ENCODE assay signal across 12 cellular contexts in the genomic region with DNA sequence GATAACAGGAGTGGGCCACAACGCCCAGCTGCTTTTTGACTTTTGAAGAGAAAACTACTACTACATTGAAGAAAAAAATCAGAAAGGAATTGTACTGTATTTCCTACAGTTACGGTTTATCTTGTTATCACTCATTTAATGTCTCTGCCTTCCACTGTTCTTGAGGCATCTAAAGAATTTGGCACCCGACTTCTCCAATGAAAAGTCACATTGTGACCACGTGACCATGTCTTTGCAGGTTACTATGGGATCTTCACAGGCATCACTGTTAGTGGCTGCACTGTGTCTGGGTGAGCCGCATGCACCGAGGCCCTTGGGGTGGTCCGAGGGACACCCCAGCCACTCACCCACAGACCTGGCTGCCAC. TPM values are rescaled to one million over a fixed set of nuclear protein-coding genes. Genes with fewer than 3 reads are reported as not detected.
DNase-seq lines count a peak whose midpoint lies in the region; ATAC-seq and TF ChIP-seq lines count a peak whose summit lies in the region.
"Had no signal": no experiment of that assay in that cellular context is flagged by ENCODE, and none has a peak within 500 bp of the region (broad histone marks: within the 10 kb centered on the region; RNA-seq: fewer than 3 reads in every experiment).

No MANE protein-coding gene starts in this region.

- POLR2A ChIA-PET in WTC11 (lab: Charles Lee), result interaction anchor here (0.5 kb wide), 1 partner anchor 150 kb away, joined by 3 read pairs; no protein-coding TSS in a partner anchor

- 0 out of 2 replicates have a peak, but pooled peaks have one; percentile 31 for TF ChIP-seq CTCF in WTC11 (IDR thresholded peaks at IDR 0.05)

- H3K4me1 Mint-ChIP-seq in WTC11, result peaks cover 58% of the 10 kb centered on the region

- H3K36me3 Mint-ChIP-seq in WTC11, result peaks cover 41% of the 10 kb centered on the region

- ATAC-seq in WTC11 (peak; percentile 54), GM18861 (IDR thresholded peaks at IDR 0.05; ENCODE audit: unreplicated experiment) (no peak)
- ATAC-seq: pancreas had no signal

- CTCF ChIA-PET in WTC11 (lab: Charles Lee), result interaction anchor here (0.7 to 3.3 kb wide), 15 partner anchors 9 to 304 kb away, joined by 3 to 24 read pairs (median 5); a partner anchor contains a TSS

- peak overlapping the region; percentile 82 for H3K27ac Mint-ChIP-seq in WTC11

- no peaks in the 10 kb centered on the region for H3K27me3 Mint-ChIP-seq in WTC11 (ENCODE audit: low read depth)

- DNase-seq in A172 (ENCODE audit: low spot score) (peak; percentile 57), GM03348 (ENCODE audit: low spot score) (peak; percentile 66), WTC11 (ENCODE audit: low spot score) (no peak), kidney tubule cell (ENCODE audit: low spot score) (peak; percentile 16), SKM-1 (lab: John Stamatoyannopoulos, UW; ENCODE audit: unreplicated experiment) (no peak), AG20443 (ENCODE audit: low spot score) (no peak), DMS53 (lab: John Stamatoyannopoulos, UW) (no peak)
- DNase-seq: MV-4-11 had no signal

- no peak overlapping the region for H3K4me3 Mint-ChIP-seq in WTC11

- H3K9me3 Mint-ChIP-seq in WTC11, result peaks cover 12% of the 10 kb centered on the region

TF ChIP-seq in WTC11, 78 proteins besides CTCF, POLR2A, EP300 and RAD21:
- TF ChIP-seq, protein P1, sequence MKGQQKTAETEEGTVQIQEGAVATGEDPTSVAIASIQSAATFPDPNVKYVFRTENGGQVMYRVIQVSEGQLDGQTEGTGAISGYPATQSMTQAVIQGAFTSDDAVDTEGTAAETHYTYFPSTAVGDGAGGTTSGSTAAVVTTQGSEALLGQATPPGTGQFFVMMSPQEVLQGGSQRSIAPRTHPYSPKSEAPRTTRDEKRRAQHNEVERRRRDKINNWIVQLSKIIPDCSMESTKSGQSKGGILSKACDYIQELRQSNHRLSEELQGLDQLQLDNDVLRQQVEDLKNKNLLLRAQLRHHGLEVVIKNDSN (CRISPR knock-in tag; IDR thresholded peaks at IDR 0.05), result peak; percentile 76
- TF ChIP-seq, protein P2, sequence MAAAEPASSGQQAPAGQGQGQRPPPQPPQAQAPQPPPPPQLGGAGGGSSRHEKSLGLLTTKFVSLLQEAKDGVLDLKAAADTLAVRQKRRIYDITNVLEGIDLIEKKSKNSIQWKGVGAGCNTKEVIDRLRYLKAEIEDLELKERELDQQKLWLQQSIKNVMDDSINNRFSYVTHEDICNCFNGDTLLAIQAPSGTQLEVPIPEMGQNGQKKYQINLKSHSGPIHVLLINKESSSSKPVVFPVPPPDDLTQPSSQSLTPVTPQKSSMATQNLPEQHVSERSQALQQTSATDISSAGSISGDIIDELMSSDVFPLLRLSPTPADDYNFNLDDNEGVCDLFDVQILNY (CRISPR knock-in tag; IDR thresholded peaks at IDR 0.05), result no peak
- TF ChIP-seq, protein P3, sequence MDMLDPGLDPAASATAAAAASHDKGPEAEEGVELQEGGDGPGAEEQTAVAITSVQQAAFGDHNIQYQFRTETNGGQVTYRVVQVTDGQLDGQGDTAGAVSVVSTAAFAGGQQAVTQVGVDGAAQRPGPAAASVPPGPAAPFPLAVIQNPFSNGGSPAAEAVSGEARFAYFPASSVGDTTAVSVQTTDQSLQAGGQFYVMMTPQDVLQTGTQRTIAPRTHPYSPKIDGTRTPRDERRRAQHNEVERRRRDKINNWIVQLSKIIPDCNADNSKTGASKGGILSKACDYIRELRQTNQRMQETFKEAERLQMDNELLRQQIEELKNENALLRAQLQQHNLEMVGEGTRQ (CRISPR knock-in tag; IDR thresholded peaks at IDR 0.05), result peak; percentile 80
TF ChIP-seq in WTC11: peak in this region for 2.

RNA-seq across cellular contexts. Expression of a gene that starts 26.8 kb away (rescaled TPM):
- 104 and 136 TPM in 2 replicates for total RNA-seq in A172 (2014; rRNA removed; shearing (Covaris generic))
- total RNA-seq in WTC11 (2021), result 161 to 171 TPM (median 162 TPM) in 3 replicates

RNA-seq across cellular contexts. Expression of a gene that starts 44.5 kb away (rescaled TPM):
- not detected in 2 replicates for total RNA-seq in A172 (2014; rRNA removed; shearing (Covaris generic))
- not detected in 3 replicates for total RNA-seq in WTC11 (2021)
- total RNA-seq: adrenal gland, ureter had no signal

Comparison
In these comparisons a context has a peak if more than half of its experiments do, and no peak if none do; other contexts are left out.
1. DNase-seq: peak in A172 (single experiment), GM03348 (single experiment) and kidney tubule cell (single experiment); none in WTC11 (single experiment), SKM-1 (single experiment), AG20443 (single experiment) and DMS53 (single experiment).